17 cellular contexts compared by ENCODE assay signal in genomic region chr15:101122806-101123205, GRCh38.
A peak's percentile ranks its signal among the peaks of the same experiment; 100 is the strongest.
DNase-seq lines count a peak whose midpoint lies in the region; ATAC-seq, FAIRE-seq and TF ChIP-seq lines count a peak whose summit lies in the region.
"Had no signal": no experiment of that assay in that cellular context is flagged by ENCODE, and none has a peak within 500 bp of the region (broad histone marks: within the 10 kb centered on the region; RNA-seq: fewer than 3 reads in every experiment).

No MANE protein-coding gene starts in this region.

- FAIRE-seq in GM19239 (lab: Jason Lieb, UNC), result peak; percentile 53
- FAIRE-seq: A204.1, endothelial cell of umbilical vein had no signal

- POLR2A ChIA-PET in activated CD4-positive, alpha-beta T cell treated with anti-CD3 and anti-CD28 coated beads for 36 hours (lab: Charles Lee), result no interaction called here
- POLR2A ChIA-PET in activated naive CD8-positive, alpha-beta T cell treated with anti-CD3 and anti-CD28 coated beads, Interleukin-2, amount 10 ng/mL, durations not matched to agents 7 days and 5 days (lab: Charles Lee), result interaction anchor here (1.1 kb wide), 1 partner anchor 14 kb away, joined by 4 read pairs; no protein-coding TSS in a partner anchor

- CTCF ChIA-PET in activated CD4-positive, alpha-beta T cell treated with anti-CD3 and anti-CD28 coated beads for 36 hours (lab: Charles Lee), result interaction anchor here (1.2 kb wide), 1 partner anchor 45 kb away, joined by 4 read pairs; no protein-coding TSS in a partner anchor

- no peak for ATAC-seq in activated CD4-positive, alpha-beta T cell treated with anti-CD3 and anti-CD28 coated beads for 36 hours
- ATAC-seq in activated naive CD8-positive, alpha-beta T cell treated with anti-CD3 and anti-CD28 coated beads, Interleukin-2, amount 10 ng/mL, durations not matched to agents 7 days and 5 days (ENCODE audit: low read depth), result no peak
- no peak for ATAC-seq in SK-N-SH treated with all-trans-retinoic acid at 6 μM for 48 hours
- ATAC-seq: activated T-cell treated with anti-CD3 and anti-CD28 coated beads, Interleukin-2, amount 50 U/mL, for 4 hours; HCT116 had no signal

- TF ChIP-seq CTCF in nephron (IDR thresholded peaks at IDR 0.05; ENCODE audit: unreplicated experiment in 3 of 3), result no peak

- no peak for DNase-seq in activated CD4-positive, alpha-beta T cell treated with anti-CD3 and anti-CD28 coated beads for 36 hours
- no peak for DNase-seq in activated CD4-positive, alpha-beta T cell treated with anti-CD3 and anti-CD28 coated beads for 4 hours
- DNase-seq in GM19239 (ENCODE audit: insufficient read length, low spot score), result no peak
- no peak for DNase-seq in activated naive CD8-positive, alpha-beta T cell treated with anti-CD3 and anti-CD28 coated beads, Interleukin-2, amount 10 ng/mL, durations not matched to agents 7 days and 5 days
- no peak for DNase-seq in NCI-H146 (lab: John Stamatoyannopoulos, UW)
- no peak for DNase-seq in DMS114 treated with DMSO at 0.1 percent for 48 hours (lab: John Stamatoyannopoulos, UW; ENCODE audit: unreplicated experiment)
- DNase-seq: activated CD4-positive, alpha-beta T cell treated with anti-CD3 and anti-CD28 coated beads, Interleukin-2, amount 50 U/mL, for 4 hours; activated T-cell treated with anti-CD3 and anti-CD28 coated beads, Interleukin-2, amount 50 U/mL, for 4 hours; heart left ventricle; left ventricle myocardium superior; NCI-H524 had no signal

- H3K27me3 Mint-ChIP-seq in activated CD4-positive, alpha-beta T cell treated with anti-CD3 and anti-CD28 coated beads for 36 hours, result no peaks in the 10 kb centered on the region
- no peaks in the 10 kb centered on the region for H3K27me3 Mint-ChIP-seq in activated naive CD8-positive, alpha-beta T cell treated with anti-CD3 and anti-CD28 coated beads, Interleukin-2, amount 10 ng/mL, durations not matched to agents 7 days and 5 days
- H3K27me3 Mint-ChIP-seq in nephron (ENCODE audit: low read depth), result peaks cover 5% of the 10 kb centered on the region

- H3K36me3 Mint-ChIP-seq in activated CD4-positive, alpha-beta T cell treated with anti-CD3 and anti-CD28 coated beads for 36 hours (ENCODE audit: low read depth), result peaks cover 2% of the 10 kb centered on the region
- peaks cover 11% of the 10 kb centered on the region for H3K36me3 Mint-ChIP-seq in activated naive CD8-positive, alpha-beta T cell treated with anti-CD3 and anti-CD28 coated beads, Interleukin-2, amount 10 ng/mL, durations not matched to agents 7 days and 5 days
- no peaks in the 10 kb centered on the region for H3K36me3 Mint-ChIP-seq in nephron (ENCODE audit: low read depth)

- peak overlapping the region; percentile 40 for H3K27ac Mint-ChIP-seq in activated CD4-positive, alpha-beta T cell treated with anti-CD3 and anti-CD28 coated beads for 36 hours
- H3K27ac Mint-ChIP-seq in activated naive CD8-positive, alpha-beta T cell treated with anti-CD3 and anti-CD28 coated beads, Interleukin-2, amount 10 ng/mL, durations not matched to agents 7 days and 5 days, result peak overlapping the region; percentile 28
- H3K27ac Mint-ChIP-seq in nephron, result peak overlapping the region; percentile 39 to 100 (median 95)

- no peak overlapping the region for H3K4me3 Mint-ChIP-seq in activated CD4-positive, alpha-beta T cell treated with anti-CD3 and anti-CD28 coated beads for 36 hours
- peak overlapping the region; percentile 11 for H3K4me3 Mint-ChIP-seq in activated naive CD8-positive, alpha-beta T cell treated with anti-CD3 and anti-CD28 coated beads, Interleukin-2, amount 10 ng/mL, durations not matched to agents 7 days and 5 days
- H3K4me3 Mint-ChIP-seq in nephron, result no peak overlapping the region
- H3K4me3 Mint-ChIP-seq: dendritic cell treated with granulocyte-macrophage colony-stimulating factor and Interleukin-4, amounts not matched to agents 40 ng/mL and 50 ng/mL, for 4 days had no signal

- H3K4me1 Mint-ChIP-seq in activated CD4-positive, alpha-beta T cell treated with anti-CD3 and anti-CD28 coated beads for 36 hours, result peaks cover 48% of the 10 kb centered on the region
- H3K4me1 Mint-ChIP-seq in activated naive CD8-positive, alpha-beta T cell treated with anti-CD3 and anti-CD28 coated beads, Interleukin-2, amount 10 ng/mL, durations not matched to agents 7 days and 5 days, result peaks cover 45% of the 10 kb centered on the region
- H3K4me1 Mint-ChIP-seq in nephron, result peaks cover 69% of the 10 kb centered on the region

- H3K9me3 Mint-ChIP-seq in activated CD4-positive, alpha-beta T cell treated with anti-CD3 and anti-CD28 coated beads for 36 hours (ENCODE audit: low read depth), result peaks cover 2% of the 10 kb centered on the region
- H3K9me3 Mint-ChIP-seq in activated naive CD8-positive, alpha-beta T cell treated with anti-CD3 and anti-CD28 coated beads, Interleukin-2, amount 10 ng/mL, durations not matched to agents 7 days and 5 days, result no peaks in the 10 kb centered on the region
- H3K9me3 Mint-ChIP-seq in nephron, result peaks cover 4% of the 10 kb centered on the region
- H3K9me3 Mint-ChIP-seq: activated T-cell treated with anti-CD3 and anti-CD28 coated beads, Interleukin-2, amount 50 U/mL, for 4 hours; dendritic cell treated with granulocyte-macrophage colony-stimulating factor and Interleukin-4, amounts not matched to agents 40 ng/mL and 50 ng/mL, for 4 days had no signal

- intact Hi-C loops in activated CD4-positive, alpha-beta T cell treated with anti-CD3 and anti-CD28 coated beads for 36 hours (cut with DNase I, micrococcal nuclease), result no loop called here

TF ChIP-seq in SK-N-SH treated with all-trans-retinoic acid at 6 μM for 48 hours, 23 proteins besides CTCF, POLR2A, EP300 and RAD21:
- TF ChIP-seq SNAI2 (CRISPR knock-in tag; IDR thresholded peaks at IDR 0.05) (no peak), PATZ1 (CRISPR knock-in tag; IDR thresholded peaks at IDR 0.05; ENCODE audit: borderline replicate concordance) (no peak), BACH2 (CRISPR knock-in tag; IDR thresholded peaks at IDR 0.05; ENCODE audit: borderline replicate concordance) (no peak), ZNF70 (CRISPR knock-in tag; IDR thresholded peaks at IDR 0.05) (no peak), ZC3H10 (CRISPR knock-in tag; IDR thresholded peaks at IDR 0.05) (no peak), CSRNP3 (CRISPR knock-in tag; IDR thresholded peaks at IDR 0.05) (no peak), ZFP30 (CRISPR knock-in tag; IDR thresholded peaks at IDR 0.05) (no peak), OSR1 (CRISPR knock-in tag; IDR thresholded peaks at IDR 0.05) (no peak), ZNF565 (CRISPR knock-in tag; conservative IDR thresholded peaks at IDR 0.05; ENCODE audit: low read depth) (no peak), CREB5 (CRISPR knock-in tag; IDR thresholded peaks at IDR 0.05; ENCODE audit: low read depth) (no peak)

Comparison
In these comparisons a context has a peak if more than half of its experiments do, and no peak if none do; other contexts are left out.
1. H3K27ac Mint-ChIP-seq: peak in every context shown above with its lines; median percentile 95 in nephron; 40 in activated CD4-positive, alpha-beta T cell treated with anti-CD3 and anti-CD28 coated beads for 36 hours; 28 in activated naive CD8-positive, alpha-beta T cell treated with anti-CD3 and anti-CD28 coated beads, Interleukin-2, amount 10 ng/mL, durations not matched to agents 7 days and 5 days.